24 cellular contexts compared by ENCODE assay signal in the genomic region with DNA sequence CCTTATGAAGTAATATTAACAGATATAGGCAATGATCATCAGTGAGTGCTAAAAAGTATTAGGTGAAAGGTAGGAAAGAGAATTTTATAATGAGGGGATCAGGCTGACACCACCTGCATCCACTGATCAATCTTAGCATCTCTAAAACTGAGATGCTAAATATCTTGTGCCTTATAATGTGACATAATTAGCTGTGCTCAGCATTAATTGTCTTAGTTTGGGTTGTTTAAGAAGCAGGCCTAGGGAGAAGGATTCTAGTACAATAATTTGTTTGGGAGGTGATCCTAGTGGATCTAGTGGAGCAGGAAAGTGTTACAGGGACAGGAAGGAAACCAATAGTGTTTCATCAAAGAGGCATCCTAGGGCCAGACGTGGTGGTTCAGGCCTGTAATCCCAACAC.
"Had no signal": no experiment of that assay in that cellular context is flagged by ENCODE, and none has a peak within 500 bp of the region (broad histone marks: within the 10 kb centered on the region; RNA-seq: fewer than 3 reads in every experiment).

No MANE protein-coding gene starts in this region.

- H3K36me3 ChIP-seq: SJSA1 had no signal

- H3K4me1 ChIP-seq: SJSA1 had no signal

- FAIRE-seq: HTR-8/SVneo, RCC 7860 had no signal

- H3K9me3 ChIP-seq: SJSA1 had no signal

- H3K27ac ChIP-seq: HL-60, KMS-11, SJSA1, SK-N-MC had no signal

- H3K27me3 ChIP-seq: SJSA1 had no signal

- H3K4me3 ChIP-seq: SJSA1, SK-N-MC had no signal

- DNase-seq: Kasumi-1, MM.1S, NCI-H1092 treated with DMSO at 0.1 percent for 48 hours, NCI-H1436, NCI-H187, NCI-H2029, NCI-H2081 treated with DMSO at 0.1 percent for 48 hours, NCI-H2171, NCI-H226, NCI-H446, NCI-H510A, NCI-H524 treated with DMSO at 0.1 percent for 48 hours, NCI-H69, NCI-H774, Right ventricle myocardium superior, RPMI8226, SIG-M5, SW 1271 had no signal

- H3K9ac ChIP-seq: KMS-11 had no signal
